Comparison of ENCODE assay signal across 19 cellular contexts in genomic region chr5:32320576-32320975, GRCh38.
"Had no signal": no experiment of that assay in that cellular context is flagged by ENCODE, and none has a peak within 500 bp of the region (broad histone marks: within the 10 kb centered on the region; RNA-seq: fewer than 3 reads in every experiment).

No MANE protein-coding gene starts in this region.

- H3K4me2 ChIP-seq: hepatocyte had no signal

- FAIRE-seq: endometrium, kidney had no signal

- H3K36me3 ChIP-seq: esophagus squamous epithelium, sigmoid colon, suprapubic skin, thyroid gland, upper lobe of left lung, vagina had no signal

- H3K79me2 ChIP-seq: hepatocyte had no signal

- H3K4me3 Mint-ChIP-seq: naive thymus-derived CD4-positive, alpha-beta T cell; nephron progenitor cell; stimulated activated naive B cell treated with anti-CD40 and anti-IgM and Interleukin-4, amounts not matched to agents 10 μg/mL and 1 μg/mL and 100 μg/mL, for 72 hours had no signal

- H3K4me3 ChIP-seq: esophagus squamous epithelium, hepatocyte, sigmoid colon, skin epidermis, suprapubic skin, thyroid gland, upper lobe of left lung, vagina had no signal

- H3K27ac ChIP-seq: esophagus squamous epithelium, foreskin keratinocyte, hepatocyte, sigmoid colon, skin epidermis, suprapubic skin, thyroid gland, upper lobe of left lung, vagina had no signal

- H3K27me3 Mint-ChIP-seq: naive thymus-derived CD4-positive, alpha-beta T cell; stimulated activated naive B cell treated with anti-CD40 and anti-IgM and Interleukin-4, amounts not matched to agents 10 μg/mL and 1 μg/mL and 100 μg/mL, for 72 hours had no signal

- H3K27me3 ChIP-seq: esophagus squamous epithelium, foreskin keratinocyte, hepatocyte, sigmoid colon, suprapubic skin, thyroid gland, upper lobe of left lung, vagina had no signal

- H3K27ac Mint-ChIP-seq: naive thymus-derived CD4-positive, alpha-beta T cell; nephron progenitor cell; stimulated activated naive B cell treated with anti-CD40 and anti-IgM and Interleukin-4, amounts not matched to agents 10 μg/mL and 1 μg/mL and 100 μg/mL, for 72 hours had no signal

- H3K9me3 ChIP-seq: suprapubic skin, thyroid gland, vagina had no signal

- H3K4me1 ChIP-seq: esophagus squamous epithelium, foreskin keratinocyte, sigmoid colon, suprapubic skin, thyroid gland, upper lobe of left lung, vagina had no signal

- DNase-seq: effector memory CD4-positive, alpha-beta T cell; esophagus squamous epithelium; foreskin keratinocyte; head of caudate nucleus; kidney; mesendoderm; naive thymus-derived CD4-positive, alpha-beta T cell; nephron progenitor cell; sigmoid colon; stimulated activated CD4-positive, alpha-beta T cell treated with anti-CD3 and anti-CD28 coated beads, Interleukin-2, amount 100 ng/mL, for 24 hours; stimulated activated CD4-positive, alpha-beta T cell treated with anti-CD3 and anti-CD28 coated beads, Interleukin-4, amount 100 ng/mL, for 4 hours; stimulated activated naive B cell treated with anti-CD40 and anti-IgM and Interleukin-4, amounts not matched to agents 10 μg/mL and 1 μg/mL and 100 μg/mL, for 72 hours; thyroid gland; upper lobe of left lung had no signal

- H2AFZ ChIP-seq: hepatocyte had no signal

- ATAC-seq: foreskin keratinocyte; naive thymus-derived CD4-positive, alpha-beta T cell; stimulated activated naive B cell treated with anti-CD40 and anti-IgM and Interleukin-4, amounts not matched to agents 10 μg/mL and 1 μg/mL and 100 μg/mL, for 72 hours had no signal

- H3K4me1 Mint-ChIP-seq: nephron progenitor cell had no signal
